Comparison of ENCODE assay signal across 20 cellular contexts in genomic region chr10:34713875-34714274, GRCh38.
DNase-seq lines count a peak whose midpoint lies in the region; ATAC-seq and TF ChIP-seq lines count a peak whose summit lies in the region.
"Had no signal": no experiment of that assay in that cellular context is flagged by ENCODE, and none has a peak within 500 bp of the region (broad histone marks: within the 10 kb centered on the region; RNA-seq: fewer than 3 reads in every experiment).

No MANE protein-coding gene starts in this region.

- H3K27me3 Mint-ChIP-seq in endothelial cell (ENCODE audit: unreplicated experiment) (peaks cover 4% of the 10 kb centered on the region), nephron (ENCODE audit: low read depth) (no peaks in the 10 kb centered on the region)
- H3K27me3 Mint-ChIP-seq: activated CD8-positive, alpha-beta T cell treated with anti-CD3 and anti-CD28 coated beads for 36 hours had no signal

- H3K4me3 Mint-ChIP-seq in endothelial cell (ENCODE audit: unreplicated experiment), result no peak overlapping the region
- no peak overlapping the region for H3K4me3 Mint-ChIP-seq in nephron
- H3K4me3 Mint-ChIP-seq: activated CD8-positive, alpha-beta T cell treated with anti-CD3 and anti-CD28 coated beads for 36 hours; activated T-cell treated with anti-CD3 and anti-CD28 coated beads, Interleukin-2, amount 50 U/mL, for 72 hours; naive thymus-derived CD8-positive, alpha-beta T cell had no signal

- H3K9me2 ChIP-seq in MM.1S (replicated peaks; ENCODE audit: insufficient read depth, low read length), result no peaks in the 10 kb centered on the region

- H3K4me3 ChIP-seq in Panc1 (ENCODE audit: low read depth in 2 of 2, low read length in 2 of 2) (no peak overlapping the region), MM.1S (ENCODE audit: low read length) (no peak overlapping the region), stomach (no peak overlapping the region)
- H3K4me3 ChIP-seq: adrenal gland, MG63 had no signal

- no peak for TF ChIP-seq POLR2A in stomach (IDR thresholded peaks at IDR 0.05)

- POLR2A ChIA-PET in Panc1 (lab: Charles Lee), result interaction anchor here (0.6 kb wide), 1 partner anchor 73 kb away, joined by 3 read pairs; no protein-coding TSS in a partner anchor

- intact Hi-C loops in Panc1 (cut with micrococcal nuclease; ENCODE audit: unreplicated experiment), result no loop called here
- intact Hi-C loops in stomach (cut with DNase I; ENCODE audit: low total_unique reads), result no loop called here

- TF ChIP-seq CTCF in Panc1 (IDR thresholded peaks at IDR 0.05) (no peak), endothelial cell (IDR thresholded peaks at IDR 0.05; ENCODE audit: unreplicated experiment) (no peak), nephron (IDR thresholded peaks at IDR 0.05; ENCODE audit: unreplicated experiment in 3 of 3) (no peak), MM.1S (IDR thresholded peaks at IDR 0.05; ENCODE audit: low read length) (no peak), stomach (IDR thresholded peaks at IDR 0.05) (no peak)

- H3K9me3 ChIP-seq in Panc1 (ENCODE audit: control insufficient read depth, insufficient read depth, low read depth, low read length) (no peaks in the 10 kb centered on the region), MM.1S (replicated peaks; ENCODE audit: insufficient read depth, low read length) (no peaks in the 10 kb centered on the region), stomach (no peaks in the 10 kb centered on the region)
- H3K9me3 ChIP-seq: adrenal gland, BE2C had no signal

- in situ Hi-C loops in Panc1 (cut with HindIII; ENCODE audit: low pct_unique_long_range_greater_than_20kb, low sequenced_read_pairs), result no loop called here

- peak; percentile 71 for ATAC-seq in Panc1
- ATAC-seq: activated CD8-positive, alpha-beta T cell treated with anti-CD3 and anti-CD28 coated beads for 36 hours; activated T-cell treated with anti-CD3 and anti-CD28 coated beads, Interleukin-2, amount 50 U/mL, for 72 hours; left ventricle myocardium superior; naive thymus-derived CD8-positive, alpha-beta T cell had no signal

- H3K4me1 Mint-ChIP-seq in endothelial cell (ENCODE audit: unreplicated experiment), result peaks cover 35% of the 10 kb centered on the region
- peaks cover 40% of the 10 kb centered on the region for H3K4me1 Mint-ChIP-seq in nephron

- WGBS in stomach, 5 donors, result 20 to 36% (median 27%) methylated on average over 1 of the region's 1 CpG

- no TSS peak for BruUV-seq in Panc1 (replicated peaks; lab: Mats Ljungman, UMichigan)

- peaks cover 8% of the 10 kb centered on the region for H3F3A ChIP-seq in MM.1S (ENCODE audit: insufficient read depth, low read length)

- H3K9me3 Mint-ChIP-seq in endothelial cell (ENCODE audit: unreplicated experiment), result no peaks in the 10 kb centered on the region
- no peaks in the 10 kb centered on the region for H3K9me3 Mint-ChIP-seq in nephron
- H3K9me3 Mint-ChIP-seq: activated CD8-positive, alpha-beta T cell treated with anti-CD3 and anti-CD28 coated beads for 36 hours; activated T-cell treated with anti-CD3 and anti-CD28 coated beads, Interleukin-2, amount 50 U/mL, for 72 hours; naive thymus-derived CD8-positive, alpha-beta T cell had no signal

- H3K27ac Mint-ChIP-seq in endothelial cell (ENCODE audit: unreplicated experiment), result peak overlapping the region; percentile 31
- peak overlapping the region; percentile 5 to 45 (median 28) for H3K27ac Mint-ChIP-seq in nephron
- H3K27ac Mint-ChIP-seq: activated CD8-positive, alpha-beta T cell treated with anti-CD3 and anti-CD28 coated beads for 36 hours; activated T-cell treated with anti-CD3 and anti-CD28 coated beads, Interleukin-2, amount 50 U/mL, for 72 hours; naive thymus-derived CD8-positive, alpha-beta T cell had no signal

- peak overlapping the region; percentile 54 for H3K27ac ChIP-seq in Panc1 (ENCODE audit: low read length)
- no peak overlapping the region for H3K27ac ChIP-seq in MM.1S (ENCODE audit: low read length)
- H3K27ac ChIP-seq in stomach, result no peak overlapping the region
- H3K27ac ChIP-seq: VCaP had no signal

- H4K20me1 ChIP-seq in MM.1S (ENCODE audit: insufficient read depth, low read length), result no peaks in the 10 kb centered on the region

- no peak for TF ChIP-seq EP300 in stomach (IDR thresholded peaks at IDR 0.05)

- no peaks in the 10 kb centered on the region for H3K27me3 ChIP-seq in Panc1 (ENCODE audit: control insufficient read depth, insufficient read depth, low read length)
- no peaks in the 10 kb centered on the region for H3K27me3 ChIP-seq in MM.1S (replicated peaks; ENCODE audit: insufficient read depth, low read length)
- no peaks in the 10 kb centered on the region for H3K27me3 ChIP-seq in stomach
- H3K27me3 ChIP-seq: adrenal gland, BE2C, MG63 had no signal

- CTCF ChIA-PET in Panc1 (lab: Charles Lee), result no interaction called here

- no peaks in the 10 kb centered on the region for H3K36me3 Mint-ChIP-seq in endothelial cell (ENCODE audit: low read depth, unreplicated experiment)
- H3K36me3 Mint-ChIP-seq in nephron (ENCODE audit: low read depth), result no peaks in the 10 kb centered on the region
- H3K36me3 Mint-ChIP-seq: naive thymus-derived CD8-positive, alpha-beta T cell had no signal

- no peak overlapping the region for H3K9ac ChIP-seq in MM.1S (ENCODE audit: low read length)

- H3K4me1 ChIP-seq in Panc1 (ENCODE audit: control insufficient read depth, insufficient read depth, low read length), result peaks cover 16% of the 10 kb centered on the region
- peaks cover 32% of the 10 kb centered on the region for H3K4me1 ChIP-seq in MM.1S (ENCODE audit: low read length)
- peaks cover 21 to 77% (median 52%) of the 10 kb centered on the region in 4 donors for H3K4me1 ChIP-seq in stomach
- H3K4me1 ChIP-seq: BE2C had no signal

- H3K79me2 ChIP-seq in MM.1S (ENCODE audit: low read length), result peaks cover 89% of the 10 kb centered on the region

- no peak overlapping the region for H3K4me2 ChIP-seq in MM.1S (ENCODE audit: low read depth, low read length)

- DNase-seq in EL, result peak; percentile 64
- no peak for DNase-seq in Panc1 (ENCODE audit: low read depth, low spot score)
- DNase-seq in endothelial cell (ENCODE audit: low spot score), result no peak
- no peak for DNase-seq in superior temporal gyrus (ENCODE audit: extremely low spot score)
- DNase-seq in MM.1S, result no peak
- DNase-seq in T-helper 2 cell, result no peak
- DNase-seq in stomach, result no peak
- DNase-seq: activated CD8-positive, alpha-beta T cell treated with anti-CD3 and anti-CD28 coated beads for 36 hours; activated T-cell treated with anti-CD3 and anti-CD28 coated beads, Interleukin-2, amount 50 U/mL, for 72 hours; adrenal gland; BE2C; cortex of kidney; DMS79; left ventricle myocardium superior; MG63; naive thymus-derived CD8-positive, alpha-beta T cell; NCI-H187 treated with DMSO at 0.1 percent for 48 hours; NCI-H510A treated with DMSO at 0.1 percent for 48 hours had no signal

- H2AFZ ChIP-seq in MM.1S (ENCODE audit: low read length), result no peak overlapping the region

- H3K36me3 ChIP-seq in Panc1 (ENCODE audit: control insufficient read depth, insufficient read depth, low read length) (no peaks in the 10 kb centered on the region), MM.1S (replicated peaks; ENCODE audit: insufficient read depth, low read length) (no peaks in the 10 kb centered on the region), stomach (no peaks in the 10 kb centered on the region)
- H3K36me3 ChIP-seq: adrenal gland, BE2C, MG63 had no signal
